ENCODE assay signal across 20 cellular contexts in the genomic region with DNA sequence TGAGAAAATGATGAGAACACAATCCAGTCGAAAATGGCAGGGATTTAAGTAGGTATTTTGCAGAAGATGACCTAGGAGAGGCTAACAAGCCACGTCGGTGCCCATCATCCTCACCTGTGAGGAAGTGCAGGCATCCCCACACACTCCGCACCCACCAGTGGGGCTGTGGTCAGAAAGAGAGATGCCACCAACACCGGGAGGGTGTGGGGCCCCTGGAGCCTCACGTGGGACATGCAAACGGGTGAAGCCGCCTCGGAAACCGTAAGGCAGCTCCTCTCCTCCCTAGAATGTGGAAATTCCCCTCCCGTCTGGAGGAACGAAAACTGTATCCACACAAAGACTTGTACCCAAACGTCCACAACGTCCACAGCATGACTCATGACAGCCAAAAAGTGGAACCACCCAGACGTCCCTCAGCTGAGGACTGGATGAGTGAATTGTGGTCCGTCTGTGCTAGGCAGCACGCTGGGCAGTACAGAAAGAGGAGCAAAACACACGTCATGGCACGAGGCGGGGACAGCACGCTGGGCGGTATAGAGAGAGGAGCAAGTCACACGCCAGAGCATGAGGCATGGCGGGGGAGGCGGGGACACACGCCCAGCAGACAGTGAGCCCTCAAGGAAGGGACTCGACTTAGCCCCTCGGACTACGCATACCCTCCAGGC.
DNase-seq lines count a peak whose midpoint lies in the region; ATAC-seq and TF ChIP-seq lines count a peak whose summit lies in the region.
"Had no signal": no experiment of that assay in that cellular context is flagged by ENCODE, and none has a peak within 500 bp of the region (broad histone marks: within the 10 kb centered on the region; RNA-seq: fewer than 3 reads in every experiment).

No MANE protein-coding gene starts in this region.

- H3K27ac ChIP-seq in CD4-positive, CD25-positive, alpha-beta regulatory T cell (ENCODE audit: insufficient read depth, low read length, poor library complexity, severe bottlenecking), result no peak overlapping the region
- no peak overlapping the region for H3K27ac ChIP-seq in endodermal cell (ENCODE audit: low read depth, low read length)
- H3K27ac ChIP-seq in neuronal stem cell (replicated peaks; ENCODE audit: low read length), result no peak overlapping the region
- no peak overlapping the region for H3K27ac ChIP-seq in ovary
- H3K27ac ChIP-seq: adrenal gland, breast epithelium, PC-9, uterus had no signal

- peaks cover 9 to 48% (median 19%) of the 10 kb centered on the region in 4 donors for H3K4me1 Mint-ChIP-seq in CD4-positive, CD25-positive, alpha-beta regulatory T cell
- H3K4me1 Mint-ChIP-seq in endodermal cell, result no peaks in the 10 kb centered on the region

- TF ChIP-seq CTCF in NB4 (IDR thresholded peaks at IDR 0.05; ENCODE audit: low read depth, low read length) (no peak), endodermal cell (conservative IDR thresholded peaks at IDR 0.05) (no peak), ovary (IDR thresholded peaks at IDR 0.05) (no peak)

- intact Hi-C loops in ovary (cut with DNase I), result no loop called here

- TF ChIP-seq POLR2A in NB4 (IDR thresholded peaks at IDR 0.05; ENCODE audit: extremely low read depth, insufficient read length), result no peak
- TF ChIP-seq POLR2A in ovary (IDR thresholded peaks at IDR 0.05), result no peak

- no peak overlapping the region for H2BK120ac ChIP-seq in neuronal stem cell (ENCODE audit: low read depth, low read length)

- no peak overlapping the region for H2BK12ac ChIP-seq in neuronal stem cell (ENCODE audit: low read length)

- H2AFZ ChIP-seq in neuronal stem cell (ENCODE audit: low read length), result no peak overlapping the region
- H2AFZ ChIP-seq: PC-9 had no signal

- H2BK15ac ChIP-seq in neuronal stem cell (ENCODE audit: low read length), result no peak overlapping the region

- TF ChIP-seq EP300 in ovary (IDR thresholded peaks at IDR 0.05), result no peak

- peaks cover 9% of the 10 kb centered on the region for H3K79me1 ChIP-seq in neuronal stem cell (ENCODE audit: low read depth, low read length)

- peaks cover 12% of the 10 kb centered on the region for H3K36me3 Mint-ChIP-seq in CD4-positive, CD25-positive, alpha-beta regulatory T cell
- H3K36me3 Mint-ChIP-seq in endodermal cell (ENCODE audit: low read depth), result no peaks in the 10 kb centered on the region

- DNase-seq in CD4-positive, CD25-positive, alpha-beta regulatory T cell, result no peak
- DNase-seq in NB4 (ENCODE audit: low read depth), result peak; percentile 50
- no peak for DNase-seq in endodermal cell
- no peak for DNase-seq in neuronal stem cell (ENCODE audit: low spot score)
- DNase-seq in ovary, result no peak
- no peak for DNase-seq in hepatic stellate cell (ENCODE audit: low spot score)
- no peak for DNase-seq in HCEC 1CT
- DNase-seq: activated CD4-positive, CD25-positive, alpha-beta regulatory T cell treated with anti-CD3 and anti-CD28 coated beads, Interleukin-2, amount 50 U/mL, for 72 hours; activated CD8-positive, alpha-beta T cell treated with anti-CD3 and anti-CD28 coated beads, Interleukin-2, amount 10 ng/mL, durations not matched to agents 7 days and 5 days; DMS153; KG1; NCI-H1694 treated with DMSO at 0.1 percent for 48 hours; NCI-H2227 treated with DMSO at 0.1 percent for 48 hours; PC-9; T-cell; uterus had no signal

- no peak overlapping the region for H3K4ac ChIP-seq in neuronal stem cell (ENCODE audit: low read length)

- H2AK5ac ChIP-seq in neuronal stem cell (ENCODE audit: low read depth, low read length), result no peak overlapping the region

- 90 to 92% methylated on average over 12 to 29 of the region's 29 CpGs for WGBS in endodermal cell (ENCODE audit: insufficient coverage in 1 of 2, insufficient read length in 1 of 2), 2 experiments
- no CpG with 5 or more reads among the region's 29 CpGs for WGBS in neuronal stem cell (ENCODE audit: extremely low coverage in 2 of 2, insufficient read length in 2 of 2, insufficient replicate concordance in 1 of 2), 2 donors
- WGBS in ovary, 3 donors, result 88 to 92% (median 91%) methylated on average over 29 of the region's 29 CpGs

- H3K23ac ChIP-seq in neuronal stem cell (ENCODE audit: low read depth, low read length, poor library complexity), result peak overlapping the region; percentile 86

- H3K14ac ChIP-seq in neuronal stem cell (ENCODE audit: low read length), result peak overlapping the region; percentile 76

- peak overlapping the region; percentile 82 for H2BK5ac ChIP-seq in neuronal stem cell (ENCODE audit: low read length)

- no peaks in the 10 kb centered on the region for H3K27me3 ChIP-seq in CD4-positive, CD25-positive, alpha-beta regulatory T cell (ENCODE audit: control insufficient read depth, insufficient read depth, low read length)
- H3K27me3 ChIP-seq in endodermal cell (ENCODE audit: control insufficient read depth, insufficient read depth, low read length, poor library complexity, severe bottlenecking) (no peaks in the 10 kb centered on the region), neuronal stem cell (ENCODE audit: control insufficient read depth in 3 of 3, insufficient read depth in 3 of 3, low read depth in 1 of 3, low read length in 3 of 3) (no peaks in the 10 kb centered on the region), ovary (no peaks in the 10 kb centered on the region)
- H3K27me3 ChIP-seq: adrenal gland, breast epithelium, heart right ventricle, uterus had no signal

- H3K4me2 ChIP-seq in neuronal stem cell (ENCODE audit: insufficient read depth, low read length, poor library complexity, severe bottlenecking), result no peak overlapping the region
- H3K4me2 ChIP-seq: PC-9 had no signal

- H3K27me3 Mint-ChIP-seq in CD4-positive, CD25-positive, alpha-beta regulatory T cell, result peaks cover 6% of the 10 kb centered on the region
- no peaks in the 10 kb centered on the region for H3K27me3 Mint-ChIP-seq in endodermal cell (ENCODE audit: insufficient read depth)
- H3K27me3 Mint-ChIP-seq: T-cell had no signal

- H3K4me1 ChIP-seq in CD4-positive, CD25-positive, alpha-beta regulatory T cell (ENCODE audit: control insufficient read depth, insufficient read depth, low read length, poor library complexity, severe bottlenecking), result peaks cover 38% of the 10 kb centered on the region
- H3K4me1 ChIP-seq in endodermal cell (ENCODE audit: control insufficient read depth, insufficient read depth, low read length), result no peaks in the 10 kb centered on the region
- peaks cover 0 to 2% of the 10 kb centered on the region in 2 donors for H3K4me1 ChIP-seq in neuronal stem cell (ENCODE audit: control insufficient read depth in 2 of 2, insufficient read depth in 1 of 2, low read depth in 1 of 2, low read length in 2 of 2)
- peaks cover 9% of the 10 kb centered on the region for H3K4me1 ChIP-seq in ovary (ENCODE audit: insufficient read depth)
- H3K4me1 ChIP-seq: breast epithelium had no signal

- peak overlapping the region; percentile 66 for H3K18ac ChIP-seq in neuronal stem cell (ENCODE audit: low read length)

- no peak for ATAC-seq in CD4-positive, CD25-positive, alpha-beta regulatory T cell (ENCODE audit: low read depth in 2 of 2)
- ATAC-seq: activated CD8-positive, alpha-beta T cell treated with anti-CD3 and anti-CD28 coated beads, Interleukin-2, amount 10 ng/mL, durations not matched to agents 7 days and 5 days; CD8-positive, alpha-beta T cell; heart right ventricle; T-cell had no signal

- H4K8ac ChIP-seq in neuronal stem cell (ENCODE audit: low read depth, low read length), result no peak overlapping the region

- H3K9me3 Mint-ChIP-seq in CD4-positive, CD25-positive, alpha-beta regulatory T cell, result peaks cover 0 to 6% (median 0%) of the 10 kb centered on the region in 7 donors
- no peaks in the 10 kb centered on the region for H3K9me3 Mint-ChIP-seq in endodermal cell
- H3K9me3 Mint-ChIP-seq: CD8-positive, alpha-beta T cell; T-cell had no signal

- H3K36me3 ChIP-seq in CD4-positive, CD25-positive, alpha-beta regulatory T cell (ENCODE audit: control insufficient read depth, insufficient read depth, low read length), result peaks cover 11% of the 10 kb centered on the region
- H3K36me3 ChIP-seq in endodermal cell (ENCODE audit: control insufficient read depth, insufficient read depth, low read length), result no peaks in the 10 kb centered on the region
- no peaks in the 10 kb centered on the region for H3K36me3 ChIP-seq in neuronal stem cell (replicated peaks in 1 of 2; ENCODE audit: control insufficient read depth in 2 of 2, insufficient read depth in 2 of 2, low read length in 2 of 2)
- H3K36me3 ChIP-seq in ovary, result no peaks in the 10 kb centered on the region
- H3K36me3 ChIP-seq: adrenal gland, breast epithelium, heart right ventricle, uterus had no signal

- no peak overlapping the region for H3K9ac ChIP-seq in endodermal cell (ENCODE audit: extremely low read depth, low read length, poor library complexity, severe bottlenecking)
- H3K9ac ChIP-seq in neuronal stem cell (ENCODE audit: low read depth, low read length, poor library complexity), result peak overlapping the region; percentile 12

- H3K4me3 Mint-ChIP-seq in CD4-positive, CD25-positive, alpha-beta regulatory T cell, result peak overlapping the region in 2 of 4 donors; percentile 25 to 26
- H3K4me3 Mint-ChIP-seq in endodermal cell, result no peak overlapping the region
- H3K4me3 Mint-ChIP-seq: activated CD8-positive, alpha-beta T cell treated with anti-CD3 and anti-CD28 coated beads, Interleukin-2, amount 10 ng/mL, durations not matched to agents 7 days and 5 days; CD8-positive, alpha-beta T cell had no signal

- H4K91ac ChIP-seq in neuronal stem cell (ENCODE audit: low read depth, low read length, poor library complexity), result peak overlapping the region; percentile 22

- no peak overlapping the region for H3K4me3 ChIP-seq in CD4-positive, CD25-positive, alpha-beta regulatory T cell (ENCODE audit: low read depth, low read length)
- H3K4me3 ChIP-seq in NB4 (ENCODE audit: low read depth, low read length) (no peak overlapping the region), endodermal cell (ENCODE audit: low read length) (no peak overlapping the region), neuronal stem cell (ENCODE audit: low read length in 2 of 2) (peak overlapping the region in 1 of 2 donors; percentile 52), ovary (no peak overlapping the region)
- H3K4me3 ChIP-seq: adrenal gland, breast epithelium, heart right ventricle, PC-9, uterus had no signal

- H3K9me3 ChIP-seq in CD4-positive, CD25-positive, alpha-beta regulatory T cell (ENCODE audit: control insufficient read depth in 2 of 2, low read length in 2 of 2), result no peaks in the 10 kb centered on the region
- no peaks in the 10 kb centered on the region for H3K9me3 ChIP-seq in endodermal cell (ENCODE audit: control insufficient read depth, low read length)
- H3K9me3 ChIP-seq in neuronal stem cell (replicated peaks in 1 of 2; ENCODE audit: control insufficient read depth in 2 of 2, insufficient read depth in 1 of 2, low read depth in 1 of 2, low read length in 2 of 2), result no peaks in the 10 kb centered on the region
- no peaks in the 10 kb centered on the region for H3K9me3 ChIP-seq in ovary
- H3K9me3 ChIP-seq: adrenal gland, breast epithelium, heart right ventricle, uterus had no signal

- peak overlapping the region in 2 of 3 donors; percentile 71 to 86 for H3K27ac Mint-ChIP-seq in CD4-positive, CD25-positive, alpha-beta regulatory T cell
- peak overlapping the region; percentile 29 for H3K27ac Mint-ChIP-seq in endodermal cell
- H3K27ac Mint-ChIP-seq: activated CD8-positive, alpha-beta T cell treated with anti-CD3 and anti-CD28 coated beads, Interleukin-2, amount 10 ng/mL, durations not matched to agents 7 days and 5 days; CD8-positive, alpha-beta T cell had no signal
